Comparison of ENCODE assay signal across 21 cellular contexts in the genomic region with DNA sequence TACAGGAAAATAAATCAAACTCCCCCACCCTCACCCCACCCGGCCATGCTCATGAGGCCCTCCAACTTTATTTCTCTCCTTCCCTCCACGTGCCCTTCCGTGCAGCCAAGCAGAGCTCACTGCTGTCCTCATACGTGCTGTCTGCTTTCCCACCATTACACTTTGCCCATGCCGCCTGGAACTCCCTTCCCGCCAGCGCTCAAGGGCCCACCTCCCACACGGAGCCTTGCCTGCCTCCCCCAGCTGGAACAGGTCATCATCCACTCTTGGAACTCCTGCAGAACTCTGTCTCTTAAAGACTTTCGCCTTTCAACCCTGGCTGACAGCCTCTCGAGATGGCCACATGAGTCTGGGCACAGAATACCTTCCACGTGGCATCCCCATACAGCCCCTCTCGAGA. TPM values are rescaled to one million over a fixed set of nuclear protein-coding genes. Genes with fewer than 3 reads are reported as not detected.
"Had no signal": no experiment of that assay in that cellular context is flagged by ENCODE, and none has a peak within 500 bp of the region (broad histone marks: within the 10 kb centered on the region; RNA-seq: fewer than 3 reads in every experiment).

No MANE protein-coding gene starts in this region.

- ATAC-seq: HepG2 had no signal

- DNase-seq: IMR-90, Karpas-422, KG1, MM.1S, NCI-H1092 treated with DMSO at 0.1 percent for 48 hours, NCI-H1436, NCI-H187, NCI-H2029, NCI-H2081 treated with DMSO at 0.1 percent for 48 hours, NCI-H2171, NCI-H226, NCI-H446, NCI-H510A, NCI-H524 treated with DMSO at 0.1 percent for 48 hours, NCI-H69, NCI-H774, Right ventricle myocardium superior, SIG-M5 had no signal

- H3K4me1 ChIP-seq: SJSA1 had no signal

- H3K27ac ChIP-seq: SJSA1, SK-N-MC had no signal

- H3K27me3 ChIP-seq: SJSA1 had no signal

- H3K9me3 ChIP-seq: SJSA1 had no signal

- H3K4me3 ChIP-seq: SJSA1, SK-N-MC had no signal

- H3K36me3 ChIP-seq: SJSA1 had no signal

RNA-seq across cellular contexts. Expression of gene GLIS1, which starts 42.4 kb away (rescaled TPM):
- total RNA-seq: HepG2 had no signal
